ENCODE assay signal across 12 cellular contexts in genomic region chr15:44101944-44102343, GRCh38.
A peak's percentile ranks its signal among the peaks of the same experiment; 100 is the strongest.
DNase-seq lines count a peak whose midpoint lies in the region; ATAC-seq, FAIRE-seq and TF ChIP-seq lines count a peak whose summit lies in the region.
"Had no signal": no experiment of that assay in that cellular context is flagged by ENCODE, and none has a peak within 500 bp of the region (broad histone marks: within the 10 kb centered on the region; RNA-seq: fewer than 3 reads in every experiment).

No MANE protein-coding gene starts in this region.

- H3K9me3 ChIP-seq in HepG2 (ENCODE audit: low read length) (no peaks in the 10 kb centered on the region), right lobe of liver (no peaks in the 10 kb centered on the region), gastrocnemius medialis (no peaks in the 10 kb centered on the region)

- no peak for ATAC-seq in HepG2
- no peak for ATAC-seq in right lobe of liver
- peak; percentile 76 for ATAC-seq in foreskin keratinocyte
- no peak for ATAC-seq in gastrocnemius medialis

- H3K27me3 ChIP-seq in HepG2 (ENCODE audit: control insufficient read depth in 1 of 2, insufficient read depth in 2 of 2, low read length in 2 of 2) (no peaks in the 10 kb centered on the region), right lobe of liver (no peaks in the 10 kb centered on the region), foreskin keratinocyte (no peaks in the 10 kb centered on the region), gastrocnemius medialis (no peaks in the 10 kb centered on the region)

- no TSS peak for BruUV-seq in HepG2 (replicated peaks; lab: Mats Ljungman, UMichigan)

- no peak overlapping the region for H3K9ac ChIP-seq in HepG2 (ENCODE audit: insufficient read depth, low read depth, low read length)

- H3K4me3 ChIP-seq in HepG2 (replicated peaks in 1 of 3; ENCODE audit: insufficient read depth in 1 of 3, low read depth in 2 of 3, low read length in 3 of 3) (no peak overlapping the region), right lobe of liver (no peak overlapping the region), gastrocnemius medialis (no peak overlapping the region)
- H3K4me3 ChIP-seq: lung had no signal

- no peak for TF ChIP-seq CTCF in HepG2 (CRISPR knock-in tag; IDR thresholded peaks at IDR 0.05)
- no peak for TF ChIP-seq CTCF in right lobe of liver (IDR thresholded peaks at IDR 0.05)
- no peak for TF ChIP-seq CTCF in foreskin keratinocyte (conservative IDR thresholded peaks at IDR 0.05)
- TF ChIP-seq CTCF in gastrocnemius medialis (IDR thresholded peaks at IDR 0.05 in 4 of 5, conservative IDR thresholded peaks at IDR 0.05 in 1 of 5): no peak

- no peak overlapping the region for H2AFZ ChIP-seq in HepG2 (ENCODE audit: low read length)

- POLR2A ChIA-PET in HepG2 (lab: Yijun Ruan, JAX): no interaction called here

- H4K20me1 ChIP-seq in HepG2 (ENCODE audit: insufficient read depth, low read length): no peaks in the 10 kb centered on the region

- peak; percentile 25 for DNase-seq in HepG2 (ENCODE audit: low spot score)
- no peak for DNase-seq in right lobe of liver
- DNase-seq in amniotic epithelial cell (ENCODE audit: low read depth): peak; percentile 77
- DNase-seq in foreskin keratinocyte: peak; percentile 90 to 96
- DNase-seq in urothelium cell line (ENCODE audit: low spot score): peak; percentile 15
- no peak for DNase-seq in NCI-H146 (lab: John Stamatoyannopoulos, UW)
- no peak for DNase-seq in gastrocnemius medialis
- no peak for DNase-seq in NCI-H128 (lab: John Stamatoyannopoulos, UW; ENCODE audit: unreplicated experiment)
- DNase-seq: AML-193; stimulated activated CD4-positive, alpha-beta T cell treated with anti-CD3 and anti-CD28 coated beads, Interleukin-4, amount 100 ng/mL, for 1 hour had no signal

- CTCF ChIA-PET in HepG2 (lab: Yijun Ruan, JAX; ENCODE audit: low intra/inter-chr PET ratio, low total read pairs): no interaction called here

- H3K36me3 ChIP-seq in HepG2 (replicated peaks in 1 of 2; ENCODE audit: control insufficient read depth in 1 of 2, insufficient read depth in 2 of 2, low read length in 2 of 2) (no peaks in the 10 kb centered on the region), right lobe of liver (no peaks in the 10 kb centered on the region), gastrocnemius medialis (no peaks in the 10 kb centered on the region)

- no peak for TF ChIP-seq RAD21 in HepG2 (CRISPR knock-in tag; IDR thresholded peaks at IDR 0.05)

- TF ChIP-seq EP300 in HepG2 (IDR thresholded peaks at IDR 0.05; ENCODE audit: low read depth in 2 of 2, low read length in 2 of 2) (no peak), HepG2 (CRISPR knock-in tag; IDR thresholded peaks at IDR 0.05; ENCODE audit: borderline replicate concordance) (no peak)

- in situ Hi-C loops in HepG2 (cut with HindIII; ENCODE audit: extremely low pct_ligation_motif_present, low pct_unique_long_range_greater_than_20kb) (no loop called here), gastrocnemius medialis (cut with MboI; ENCODE audit: low sequenced_read_pairs in 4 of 4) (no loop called here)

- FAIRE-seq in HepG2 (lab: Jason Lieb, UNC) (no peak), urothelium cell line (lab: Jason Lieb, UNC) (peak; percentile 52)
- FAIRE-seq: G401.6 had no signal

- no peaks in the 10 kb centered on the region for H3K4me1 ChIP-seq in HepG2 (ENCODE audit: insufficient read depth, low read length)
- H3K4me1 ChIP-seq in right lobe of liver: peaks cover 0 to 9% (median 0%) of the 10 kb centered on the region in 4 donors
- peaks cover 31% of the 10 kb centered on the region for H3K4me1 ChIP-seq in foreskin keratinocyte
- H3K4me1 ChIP-seq in gastrocnemius medialis: no peaks in the 10 kb centered on the region

- TF ChIP-seq POLR2A in HepG2 (IDR thresholded peaks at IDR 0.05; ENCODE audit: insufficient read depth in 1 of 2, low read depth in 2 of 2, low read length in 2 of 2) (no peak), right lobe of liver (IDR thresholded peaks at IDR 0.05) (no peak), gastrocnemius medialis (IDR thresholded peaks at IDR 0.05) (no peak)

- no peak overlapping the region for H3K4me2 ChIP-seq in HepG2 (ENCODE audit: low read depth, low read length)

- H3K27ac ChIP-seq in HepG2 (ENCODE audit: extremely low read length, insufficient read depth, low read length) (no peak overlapping the region), right lobe of liver (no peak overlapping the region), foreskin keratinocyte (no peak overlapping the region), gastrocnemius medialis (no peak overlapping the region)

- H3K79me2 ChIP-seq in HepG2 (ENCODE audit: insufficient read depth, low read length): no peaks in the 10 kb centered on the region

- intact Hi-C loops in HepG2 (cut with micrococcal nuclease; ENCODE audit: unreplicated experiment): no loop called here
- intact Hi-C loops in right lobe of liver (cut with DNase I): no loop called here
- intact Hi-C loops in gastrocnemius medialis (cut with DNase I; ENCODE audit: low total_unique reads): no loop called here

- WGBS in HepG2 (ENCODE audit: low lambda C conversion rate): 18% methylated on average over 1 of the region's 1 CpG
- 77% methylated on average over 1 of the region's 1 CpG for WGBS in right lobe of liver (ENCODE audit: insufficient coverage, low coverage, low lambda C conversion rate, missing lambda C conversion rate)

TF ChIP-seq in HepG2, 621 proteins besides CTCF, POLR2A, EP300 and RAD21:
- no peak for TF ChIP-seq PTBP1 (IDR thresholded peaks at IDR 0.05; ENCODE audit: low read depth, low read length, poor library complexity, severe bottlenecking)
TF ChIP-seq in HepG2: peak in this region for 0.

Comparison
In these comparisons a context has a peak if more than half of its experiments do, and no peak if none do; other contexts are left out.
1. DNase-seq: peak in HepG2 (single experiment), amniotic epithelial cell (single experiment), foreskin keratinocyte (2 of 2) and urothelium cell line (single experiment); none in right lobe of liver (0 of 3), NCI-H146 (single experiment), gastrocnemius medialis (0 of 2) and NCI-H128 (single experiment).